In the genomic region with DNA sequence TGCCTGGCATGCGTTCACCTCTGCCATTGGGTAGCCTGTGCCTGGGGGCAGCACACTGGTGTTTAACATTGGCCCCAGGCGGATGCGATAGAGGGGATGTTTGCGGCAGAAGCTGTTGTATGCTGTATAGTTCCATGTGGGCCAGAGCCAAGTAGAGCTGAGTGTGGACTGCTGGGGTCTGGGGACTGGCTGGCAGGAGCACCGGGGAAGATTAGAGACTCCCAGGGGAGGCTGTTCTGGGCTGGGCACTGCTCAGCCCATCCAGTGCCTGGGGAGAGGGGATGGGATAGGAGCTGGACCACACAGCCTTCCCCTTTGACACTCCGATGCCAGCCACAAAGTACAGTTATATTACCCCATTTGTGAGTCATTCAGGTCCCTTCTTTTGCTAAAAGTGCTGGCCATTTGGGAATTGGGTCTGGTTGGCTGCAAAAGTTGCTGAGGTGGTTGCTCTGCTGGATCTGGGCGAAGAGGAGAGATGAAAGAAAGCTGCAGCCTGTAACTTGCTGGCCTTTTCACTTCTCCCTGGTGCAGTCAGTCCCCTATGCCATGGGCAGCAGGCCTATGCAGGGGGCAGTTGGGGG, we compare ENCODE assay signal across 13 cellular contexts.
DNase-seq lines count a peak whose midpoint lies in the region; ATAC-seq and TF ChIP-seq lines count a peak whose summit lies in the region.
"Had no signal": no experiment of that assay in that cellular context is flagged by ENCODE, and none has a peak within 500 bp of the region (broad histone marks: within the 10 kb centered on the region; RNA-seq: fewer than 3 reads in every experiment).

No MANE protein-coding gene starts in this region.

- H3K9me3 Mint-ChIP-seq in CD4-positive, alpha-beta memory T cell: no peaks in the 10 kb centered on the region
- peaks cover 0 to 2% (median 0%) of the 10 kb centered on the region in 11 donors for H3K9me3 Mint-ChIP-seq in naive thymus-derived CD4-positive, alpha-beta T cell

- no peaks in the 10 kb centered on the region for H3K27me3 ChIP-seq in CD4-positive, alpha-beta memory T cell (ENCODE audit: insufficient read depth, low read length)
- H3K27me3 ChIP-seq in adrenal gland (no peaks in the 10 kb centered on the region), left ventricle myocardium inferior (ENCODE audit: low read depth) (no peaks in the 10 kb centered on the region), gastrocnemius medialis (no peaks in the 10 kb centered on the region)
- no peaks in the 10 kb centered on the region for H3K27me3 ChIP-seq in naive thymus-derived CD4-positive, alpha-beta T cell (ENCODE audit: control insufficient read depth in 2 of 2, insufficient read depth in 2 of 2, low read length in 2 of 2)
- H3K27me3 ChIP-seq: breast epithelium, ovary had no signal

- in situ Hi-C loops in gastrocnemius medialis (cut with MboI; ENCODE audit: low sequenced_read_pairs in 4 of 4): no loop called here

- peaks cover 45 to 63% of the 10 kb centered on the region in 2 donors for H3K36me3 Mint-ChIP-seq in CD4-positive, alpha-beta memory T cell
- peaks cover 10 to 60% (median 12%) of the 10 kb centered on the region in 5 donors for H3K36me3 Mint-ChIP-seq in naive thymus-derived CD4-positive, alpha-beta T cell

- ATAC-seq in gastrocnemius medialis: no peak
- no peak for ATAC-seq in naive thymus-derived CD4-positive, alpha-beta T cell
- no peak for ATAC-seq in HG02763 (IDR thresholded peaks at IDR 0.05; ENCODE audit: unreplicated experiment)
- ATAC-seq in GM18511 (IDR thresholded peaks at IDR 0.05; ENCODE audit: unreplicated experiment): no peak
- ATAC-seq: HCT116 had no signal

- WGBS in adrenal gland, 4 donors: 85 to 93% (median 90%) methylated on average over 5 to 7 of the region's 7 CpGs

- no peak for TF ChIP-seq CTCF in adrenal gland (IDR thresholded peaks at IDR 0.05)
- TF ChIP-seq CTCF in left ventricle myocardium inferior (IDR thresholded peaks at IDR 0.05; ENCODE audit: borderline replicate concordance): no peak
- TF ChIP-seq CTCF in gastrocnemius medialis (IDR thresholded peaks at IDR 0.05 in 4 of 5, conservative IDR thresholded peaks at IDR 0.05 in 1 of 5): no peak

- CTCF ChIA-PET in CD4-positive, alpha-beta memory T cell (lab: Charles Lee; ENCODE audit: partially characterized antibody): no interaction called here
- CTCF ChIA-PET in naive thymus-derived CD4-positive, alpha-beta T cell (lab: Charles Lee): interaction anchor here (0.6 kb wide), 1 partner anchor 42 kb away, joined by 3 read pairs; no protein-coding TSS in a partner anchor

- no peak overlapping the region for H3K27ac ChIP-seq in CD4-positive, alpha-beta memory T cell (ENCODE audit: low read depth, low read length)
- peak overlapping the region in 4 of 5 donors; percentile 23 to 84 (median 63) for H3K27ac ChIP-seq in adrenal gland
- H3K27ac ChIP-seq in left ventricle myocardium inferior (replicated peaks): peak overlapping the region; percentile 94
- H3K27ac ChIP-seq in gastrocnemius medialis: peak overlapping the region; percentile 78 to 87 (median 84)
- H3K27ac ChIP-seq in naive thymus-derived CD4-positive, alpha-beta T cell (ENCODE audit: low read depth, low read length): no peak overlapping the region

- no peak overlapping the region for H3K4me3 ChIP-seq in CD4-positive, alpha-beta memory T cell (ENCODE audit: low read length in 2 of 2)
- H3K4me3 ChIP-seq in adrenal gland: no peak overlapping the region
- peak overlapping the region; percentile 36 for H3K4me3 ChIP-seq in left ventricle myocardium inferior
- no peak overlapping the region for H3K4me3 ChIP-seq in gastrocnemius medialis
- H3K4me3 ChIP-seq in naive thymus-derived CD4-positive, alpha-beta T cell (ENCODE audit: low read length): no peak overlapping the region
- H3K4me3 ChIP-seq: breast epithelium, ovary had no signal

- peaks cover 51% of the 10 kb centered on the region for H3K36me3 ChIP-seq in CD4-positive, alpha-beta memory T cell (ENCODE audit: insufficient read depth, low read length)
- H3K36me3 ChIP-seq in adrenal gland (replicated peaks in 1 of 2) (peaks cover 0 to 7% of the 10 kb centered on the region in 2 donors), left ventricle myocardium inferior (peaks cover 34% of the 10 kb centered on the region), gastrocnemius medialis (no peaks in the 10 kb centered on the region)
- peaks cover 0 to 55% (median 20%) of the 10 kb centered on the region in 3 experiments for H3K36me3 ChIP-seq in naive thymus-derived CD4-positive, alpha-beta T cell (ENCODE audit: control insufficient read depth in 2 of 3, insufficient read depth in 3 of 3, low read length in 3 of 3)
- H3K36me3 ChIP-seq: breast epithelium, ovary had no signal

- no peaks in the 10 kb centered on the region for H3K4me1 ChIP-seq in CD4-positive, alpha-beta memory T cell (ENCODE audit: insufficient read depth, low read length)
- H3K4me1 ChIP-seq in adrenal gland (replicated peaks in 1 of 2) (peaks cover 6 to 29% of the 10 kb centered on the region in 2 donors), left ventricle myocardium inferior (peaks cover 83% of the 10 kb centered on the region), gastrocnemius medialis (peaks cover 26 to 41% of the 10 kb centered on the region in 2 donors)
- H3K4me1 ChIP-seq in naive thymus-derived CD4-positive, alpha-beta T cell (ENCODE audit: control insufficient read depth in 2 of 2, insufficient read depth in 2 of 2, low read length in 2 of 2): no peaks in the 10 kb centered on the region
- H3K4me1 ChIP-seq: breast epithelium had no signal

- H3K27me3 Mint-ChIP-seq in CD4-positive, alpha-beta memory T cell: no peaks in the 10 kb centered on the region
- no peaks in the 10 kb centered on the region for H3K27me3 Mint-ChIP-seq in naive thymus-derived CD4-positive, alpha-beta T cell

- POLR2A ChIA-PET in CD4-positive, alpha-beta memory T cell (lab: Charles Lee; ENCODE audit: partially characterized antibody): interaction anchor here (1.8 kb wide), 1 partner anchor 45 kb away, joined by 4 read pairs; no protein-coding TSS in a partner anchor
- POLR2A ChIA-PET in naive thymus-derived CD4-positive, alpha-beta T cell (lab: Charles Lee): interaction anchor here (0.6 to 1.2 kb wide), 3 partner anchors 10 to 67 kb away, joined by 3 read pairs; no protein-coding TSS in a partner anchor

- H3K4me3 Mint-ChIP-seq in CD4-positive, alpha-beta memory T cell: no peak overlapping the region
- no peak overlapping the region for H3K4me3 Mint-ChIP-seq in naive thymus-derived CD4-positive, alpha-beta T cell

- TF ChIP-seq POLR2A in adrenal gland (IDR thresholded peaks at IDR 0.05) (no peak), gastrocnemius medialis (IDR thresholded peaks at IDR 0.05) (no peak)

- H3K9me3 ChIP-seq in CD4-positive, alpha-beta memory T cell (ENCODE audit: control insufficient read depth in 1 of 2, low read length in 2 of 2): no peaks in the 10 kb centered on the region
- no peaks in the 10 kb centered on the region for H3K9me3 ChIP-seq in adrenal gland (replicated peaks in 1 of 3)
- H3K9me3 ChIP-seq in left ventricle myocardium inferior (replicated peaks): no peaks in the 10 kb centered on the region
- no peaks in the 10 kb centered on the region for H3K9me3 ChIP-seq in gastrocnemius medialis
- H3K9me3 ChIP-seq in naive thymus-derived CD4-positive, alpha-beta T cell (ENCODE audit: control insufficient read depth in 2 of 3, low read length in 3 of 3): no peaks in the 10 kb centered on the region
- H3K9me3 ChIP-seq: breast epithelium, ovary had no signal

- no peak for DNase-seq in CD4-positive, alpha-beta memory T cell
- DNase-seq in adrenal gland (no peak), left ventricle myocardium inferior (no peak), gastrocnemius medialis (no peak), NCI-H2227 (lab: John Stamatoyannopoulos, UW; ENCODE audit: unreplicated experiment) (no peak)
- DNase-seq in naive thymus-derived CD4-positive, alpha-beta T cell: no peak
- DNase-seq: activated naive CD4-positive, alpha-beta T cell; AML-193 had no signal

- intact Hi-C loops in CD4-positive, alpha-beta memory T cell (cut with micrococcal nuclease): no loop called here
- intact Hi-C loops in adrenal gland (cut with DNase I): no loop called here
- intact Hi-C loops in left ventricle myocardium inferior (cut with micrococcal nuclease): no loop called here
- intact Hi-C loops in gastrocnemius medialis (cut with DNase I; ENCODE audit: low total_unique reads): loop anchor here (2.0 kb wide), 1 partner anchor 47 kb away; no protein-coding TSS in a partner anchor
- intact Hi-C loops in naive thymus-derived CD4-positive, alpha-beta T cell (cut with micrococcal nuclease): no loop called here

- H3K4me1 Mint-ChIP-seq in CD4-positive, alpha-beta memory T cell: peaks cover 7 to 20% (median 13%) of the 10 kb centered on the region in 4 donors
- peaks cover 0 to 20% (median 4%) of the 10 kb centered on the region in 7 donors for H3K4me1 Mint-ChIP-seq in naive thymus-derived CD4-positive, alpha-beta T cell

- H3K27ac Mint-ChIP-seq in CD4-positive, alpha-beta memory T cell: peak overlapping the region in 4 of 7 donors; percentile 7 to 78 (median 66)
- H3K27ac Mint-ChIP-seq in naive thymus-derived CD4-positive, alpha-beta T cell: peak overlapping the region in 2 of 9 donors; percentile 4 to 25

Comparison
In these comparisons a context has a peak if more than half of its experiments do, and no peak if none do; other contexts are left out.
1. H3K27ac ChIP-seq: peak in adrenal gland (4 of 5), left ventricle myocardium inferior (single experiment) and gastrocnemius medialis (4 of 4); none in CD4-positive, alpha-beta memory T cell (single experiment) and naive thymus-derived CD4-positive, alpha-beta T cell (single experiment).